Comparison of ENCODE assay signal across 8 cellular contexts in genomic region chrX:154399527-154400368, GRCh38. TPM values are rescaled to one million over a fixed set of nuclear protein-coding genes. Genes with fewer than 3 reads are reported as not detected.
DNase-seq lines count a peak whose midpoint lies in the region; FAIRE-seq and TF ChIP-seq lines count a peak whose summit lies in the region.

No MANE protein-coding gene starts in this region.

- no peak for FAIRE-seq in endothelial cell of umbilical vein (lab: Jason Lieb, UNC)

- POLR2A ChIA-PET in endothelial cell of umbilical vein (lab: Charles Lee): interaction anchor here (0.7 to 1.5 kb wide), 4 partner anchors 9 to 22 kb away, joined by 3 to 8 read pairs (median 3); no protein-coding TSS in a partner anchor

- no peak for TF ChIP-seq POLR2A in endothelial cell of umbilical vein (IDR thresholded peaks at IDR 0.05; ENCODE audit: low read depth, low read length)

- H3K9ac ChIP-seq in endothelial cell of umbilical vein (replicated peaks; ENCODE audit: extremely low read depth, insufficient read depth, low read length) (peak overlapping the region; percentile 95), trophoblast cell (ENCODE audit: low read length) (peak overlapping the region; percentile 82)

- no peak overlapping the region for H2BK12ac ChIP-seq in trophoblast cell (ENCODE audit: low read length)

- H3K27me3 ChIP-seq in SJSA1 (replicated peaks) (no peaks in the 10 kb centered on the region), endothelial cell of umbilical vein (ENCODE audit: control insufficient read depth in 2 of 2, insufficient read depth in 2 of 2, low read length in 2 of 2) (no peaks in the 10 kb centered on the region), trophoblast cell (ENCODE audit: insufficient read depth, low read length) (no peaks in the 10 kb centered on the region)

- dilution Hi-C loops in endothelial cell of umbilical vein (cut with MboI; ENCODE audit: extremely low pct_ligation_motif_present, low sequenced_read_pairs): no loop called here

- H3K79me1 ChIP-seq in trophoblast cell (ENCODE audit: low read length): peaks cover 15% of the 10 kb centered on the region

- H2AFZ ChIP-seq in endothelial cell of umbilical vein (ENCODE audit: low read depth, low read length): no peak overlapping the region
- no peak overlapping the region for H2AFZ ChIP-seq in trophoblast cell (ENCODE audit: insufficient read depth, low read length, poor library complexity)

- DNase-seq in SJSA1 (ENCODE audit: low read depth in 1 of 2, low spot score in 2 of 2): no peak
- no peak for DNase-seq in endothelial cell of umbilical vein (ENCODE audit: low read depth, low spot score)
- no peak for DNase-seq in trophoblast cell
- no peak for DNase-seq in SHP77 treated with DMSO at 0.1 percent for 48 hours (lab: John Stamatoyannopoulos, UW)
- DNase-seq in NCI-H187 (lab: John Stamatoyannopoulos, UW): no peak
- no peak for DNase-seq in T1000 (lab: John Stamatoyannopoulos, UW)
- DNase-seq in amygdala (lab: John Stamatoyannopoulos, UW): no peak

- H3K9me3 ChIP-seq in SJSA1 (replicated peaks) (no peaks in the 10 kb centered on the region), endothelial cell of umbilical vein (replicated peaks; ENCODE audit: control insufficient read depth, insufficient read depth, low read length) (no peaks in the 10 kb centered on the region), trophoblast cell (ENCODE audit: insufficient read depth, low read depth, low read length) (peaks cover 1% of the 10 kb centered on the region)

- no TSS peak for BruUV-seq in endothelial cell of umbilical vein (replicated peaks; lab: Mats Ljungman, UMichigan)

- no peak overlapping the region for H2BK5ac ChIP-seq in trophoblast cell (ENCODE audit: low read depth, low read length, poor library complexity)

- no peak overlapping the region for H2BK120ac ChIP-seq in trophoblast cell (ENCODE audit: insufficient read depth, low read length, poor library complexity)

- WGBS in trophoblast cell (ENCODE audit: extremely low coverage, insufficient coverage, insufficient read length): no CpG with 5 or more reads among the region's 14 CpGs

- intact Hi-C loops in endothelial cell of umbilical vein (cut with micrococcal nuclease): no loop called here

- H4K12ac ChIP-seq in trophoblast cell (ENCODE audit: low read depth, low read length): no peak overlapping the region

- no peak overlapping the region for H4K91ac ChIP-seq in trophoblast cell (ENCODE audit: low read depth, low read length)

- peak overlapping the region; percentile 73 for H3K4me3 ChIP-seq in GM08714 (ENCODE audit: low read length)
- peak overlapping the region; percentile 58 for H3K4me3 ChIP-seq in SJSA1
- peak overlapping the region; percentile 29 to 86 (median 66) for H3K4me3 ChIP-seq in endothelial cell of umbilical vein (replicated peaks in 1 of 3; ENCODE audit: insufficient read depth in 1 of 3, low read depth in 1 of 3, low read length in 3 of 3)
- H3K4me3 ChIP-seq in trophoblast cell (ENCODE audit: low read depth, low read length): peak overlapping the region; percentile 91

- H3K4ac ChIP-seq in trophoblast cell (ENCODE audit: low read depth, low read length): peak overlapping the region; percentile 24

- H3K36me3 ChIP-seq in SJSA1: peaks cover 41% of the 10 kb centered on the region
- H3K36me3 ChIP-seq in endothelial cell of umbilical vein (ENCODE audit: control insufficient read depth in 2 of 2, extremely low read depth in 1 of 2, insufficient read depth in 2 of 2, low read length in 2 of 2): peaks cover 15 to 18% of the 10 kb centered on the region in 2 experiments
- peaks cover 24 to 27% of the 10 kb centered on the region in 2 experiments for H3K36me3 ChIP-seq in trophoblast cell (ENCODE audit: control insufficient read depth in 1 of 2, insufficient read depth in 2 of 2, low read length in 2 of 2)

- H3K18ac ChIP-seq in trophoblast cell (ENCODE audit: low read length): no peak overlapping the region

- no peak for TF ChIP-seq CTCF in endothelial cell of umbilical vein (IDR thresholded peaks at IDR 0.05; ENCODE audit: extremely low read depth in 1 of 2, insufficient read depth in 1 of 2, low read depth in 1 of 2, low read length in 2 of 2)

- H3K23ac ChIP-seq in trophoblast cell (ENCODE audit: low read length): no peak overlapping the region

- no peaks in the 10 kb centered on the region for H4K20me1 ChIP-seq in endothelial cell of umbilical vein (replicated peaks; ENCODE audit: control insufficient read depth, extremely low read depth, insufficient read depth, low read length)

- H3K4me2 ChIP-seq in endothelial cell of umbilical vein (ENCODE audit: insufficient read depth, low read length) (peak overlapping the region; percentile 82), trophoblast cell (ENCODE audit: low read length) (peak overlapping the region; percentile 69)

- H3K4me1 ChIP-seq in SJSA1 (replicated peaks) (peaks cover 16% of the 10 kb centered on the region), endothelial cell of umbilical vein (ENCODE audit: control insufficient read depth, extremely low read depth, insufficient read depth, low read length) (peaks cover 8% of the 10 kb centered on the region), trophoblast cell (ENCODE audit: control insufficient read depth in 1 of 2, insufficient read depth in 2 of 2, low read length in 2 of 2) (peaks cover 0 to 3% of the 10 kb centered on the region in 2 experiments)

- H2AK5ac ChIP-seq in trophoblast cell (ENCODE audit: low read length): no peak overlapping the region

- H3K79me2 ChIP-seq in endothelial cell of umbilical vein (ENCODE audit: control insufficient read depth, insufficient read depth, low read length) (peaks cover 20% of the 10 kb centered on the region), trophoblast cell (ENCODE audit: control insufficient read depth, insufficient read depth, low read length, poor library complexity) (peaks cover 7% of the 10 kb centered on the region)

- CTCF ChIA-PET in endothelial cell of umbilical vein (lab: Charles Lee): interaction anchor here (1.0 to 1.6 kb wide), 2 partner anchors 12 to 21 kb away, joined by 3 to 5 read pairs; partner anchors contain the start of genes EMD and TAFAZZIN

- peak overlapping the region; percentile 97; the same call in 1 of the 2 replicates for H3K27ac ChIP-seq in SJSA1
- H3K27ac ChIP-seq in endothelial cell of umbilical vein (ENCODE audit: insufficient read depth, low read depth, low read length): peak overlapping the region; percentile 74
- H3K27ac ChIP-seq in trophoblast cell (ENCODE audit: low read depth, low read length): no peak overlapping the region

- peak overlapping the region; percentile 62 for H3K14ac ChIP-seq in trophoblast cell (ENCODE audit: low read length)

- H3K9me1 ChIP-seq in endothelial cell of umbilical vein (replicated peaks; ENCODE audit: control insufficient read depth, extremely low read depth, insufficient read depth, low read length): no peaks in the 10 kb centered on the region

- H4K8ac ChIP-seq in trophoblast cell (ENCODE audit: low read depth, low read length): no peak overlapping the region

RNA-seq across cellular contexts. Expression of gene RPL10, which starts 1.6 kb away (rescaled TPM):
- total RNA-seq in SJSA1 (2014; rRNA removed; shearing (Covaris generic)): 1,843 and 4,201 TPM in 2 replicates
- 2,493 and 2,979 TPM in 2 replicates for total RNA-seq in endothelial cell of umbilical vein
- polyA plus RNA-seq in endothelial cell of umbilical vein: 6,375 and 7,586 TPM in 2 replicates
- polyA plus RNA-seq in endothelial cell of umbilical vein (2011; cell fraction: cytosol; rRNA removed): 8,116 and 9,197 TPM in 2 replicates
- 2,307 and 2,831 TPM in 2 replicates for polyA plus RNA-seq in endothelial cell of umbilical vein (2011; cell fraction: nucleus; rRNA removed)
- polyA plus RNA-seq in endothelial cell of umbilical vein (2012): 3,703 and 5,650 TPM in 2 replicates
- 1,869 and 2,194 TPM in 2 replicates for polyA minus RNA-seq in endothelial cell of umbilical vein
- polyA minus RNA-seq in endothelial cell of umbilical vein (2011; cell fraction: cytosol; rRNA and poly(A)+ RNA removed): 1,135 TPM
- 299 and 338 TPM in 2 replicates for polyA minus RNA-seq in endothelial cell of umbilical vein (2011; cell fraction: nucleus; rRNA and poly(A)+ RNA removed)
- 2,879 and 2,940 TPM in 2 replicates for polyA plus RNA-seq in trophoblast cell (2013)

RNA-seq across cellular contexts. Expression of gene DNASE1L1, which starts 9.3 kb away (rescaled TPM):
- 30.9 and 41.8 TPM in 2 replicates for total RNA-seq in SJSA1 (2014; rRNA removed; shearing (Covaris generic))
- total RNA-seq in endothelial cell of umbilical vein: 47.5 and 61.5 TPM in 2 replicates
- 84.9 and 90.8 TPM in 2 replicates for polyA plus RNA-seq in endothelial cell of umbilical vein
- 52.3 and 57.1 TPM in 2 replicates for polyA plus RNA-seq in endothelial cell of umbilical vein (2011; cell fraction: cytosol; rRNA removed)
- polyA plus RNA-seq in endothelial cell of umbilical vein (2011; cell fraction: nucleus; rRNA removed): 36.1 and 37.4 TPM in 2 replicates
- polyA plus RNA-seq in endothelial cell of umbilical vein (2012): 109 and 110 TPM in 2 replicates
- 49.5 and 53.4 TPM in 2 replicates for polyA minus RNA-seq in endothelial cell of umbilical vein
- 13.8 TPM for polyA minus RNA-seq in endothelial cell of umbilical vein (2011; cell fraction: cytosol; rRNA and poly(A)+ RNA removed)
- polyA minus RNA-seq in endothelial cell of umbilical vein (2011; cell fraction: nucleus; rRNA and poly(A)+ RNA removed): 8.6 and 12.2 TPM in 2 replicates
- polyA plus RNA-seq in trophoblast cell (2013): 19.1 and 20.0 TPM in 2 replicates

RNA-seq across cellular contexts. Expression of gene TAFAZZIN, which starts 11.6 kb away (rescaled TPM):
- 11.3 and 17.7 TPM in 2 replicates for total RNA-seq in SJSA1 (2014; rRNA removed; shearing (Covaris generic))
- total RNA-seq in endothelial cell of umbilical vein: 43.4 and 46.6 TPM in 2 replicates
- 33.8 and 37.2 TPM in 2 replicates for polyA plus RNA-seq in endothelial cell of umbilical vein
- polyA plus RNA-seq in endothelial cell of umbilical vein (2011; cell fraction: cytosol; rRNA removed): 16.7 and 24.8 TPM in 2 replicates
- 175 and 186 TPM in 2 replicates for polyA plus RNA-seq in endothelial cell of umbilical vein (2011; cell fraction: nucleus; rRNA removed)
- polyA plus RNA-seq in endothelial cell of umbilical vein (2012): 18.7 and 22.4 TPM in 2 replicates
- 20.5 and 27.7 TPM in 2 replicates for polyA minus RNA-seq in endothelial cell of umbilical vein
- polyA minus RNA-seq in endothelial cell of umbilical vein (2011; cell fraction: cytosol; rRNA and poly(A)+ RNA removed): 22.4 TPM
- 28.5 and 35.5 TPM in 2 replicates for polyA minus RNA-seq in endothelial cell of umbilical vein (2011; cell fraction: nucleus; rRNA and poly(A)+ RNA removed)
- polyA plus RNA-seq in trophoblast cell (2013): 14.4 and 14.7 TPM in 2 replicates

RNA-seq across cellular contexts. Expression of gene EMD, which starts 20.7 kb away (rescaled TPM):
- 17.7 and 42.3 TPM in 2 replicates for total RNA-seq in SJSA1 (2014; rRNA removed; shearing (Covaris generic))
- total RNA-seq in endothelial cell of umbilical vein: 71.5 and 76.8 TPM in 2 replicates
- polyA plus RNA-seq in endothelial cell of umbilical vein: 47.0 and 50.6 TPM in 2 replicates
- 62.3 and 65.3 TPM in 2 replicates for polyA plus RNA-seq in endothelial cell of umbilical vein (2011; cell fraction: cytosol; rRNA removed)
- polyA plus RNA-seq in endothelial cell of umbilical vein (2011; cell fraction: nucleus; rRNA removed): 58.2 and 63.0 TPM in 2 replicates
- 69.6 and 87.5 TPM in 2 replicates for polyA plus RNA-seq in endothelial cell of umbilical vein (2012)
- 34.2 and 47.7 TPM in 2 replicates for polyA minus RNA-seq in endothelial cell of umbilical vein
- 56.5 TPM for polyA minus RNA-seq in endothelial cell of umbilical vein (2011; cell fraction: cytosol; rRNA and poly(A)+ RNA removed)
- 14.7 and 18.9 TPM in 2 replicates for polyA minus RNA-seq in endothelial cell of umbilical vein (2011; cell fraction: nucleus; rRNA and poly(A)+ RNA removed)
- 70.7 and 72.7 TPM in 2 replicates for polyA plus RNA-seq in trophoblast cell (2013)

RNA-seq across cellular contexts. Expression of gene FLNA, which starts 25.3 kb away (rescaled TPM):
- total RNA-seq in SJSA1 (2014; rRNA removed; shearing (Covaris generic)): 918 and 1,686 TPM in 2 replicates
- total RNA-seq in endothelial cell of umbilical vein: 1,474 and 1,671 TPM in 2 replicates
- 658 and 817 TPM in 2 replicates for polyA plus RNA-seq in endothelial cell of umbilical vein
- polyA plus RNA-seq in endothelial cell of umbilical vein (2011; cell fraction: cytosol; rRNA removed): 586 and 692 TPM in 2 replicates
- 1,827 and 2,405 TPM in 2 replicates for polyA plus RNA-seq in endothelial cell of umbilical vein (2011; cell fraction: nucleus; rRNA removed)
- polyA plus RNA-seq in endothelial cell of umbilical vein (2012): 942 and 1,144 TPM in 2 replicates
- 2,274 and 2,423 TPM in 2 replicates for polyA minus RNA-seq in endothelial cell of umbilical vein
- polyA minus RNA-seq in endothelial cell of umbilical vein (2011; cell fraction: cytosol; rRNA and poly(A)+ RNA removed): 691 TPM
- polyA minus RNA-seq in endothelial cell of umbilical vein (2011; cell fraction: nucleus; rRNA and poly(A)+ RNA removed): 948 and 1,772 TPM in 2 replicates
- polyA plus RNA-seq in trophoblast cell (2013): 739 and 796 TPM in 2 replicates
